ENCODE assay signal across 1 cellular context in the genomic region with DNA sequence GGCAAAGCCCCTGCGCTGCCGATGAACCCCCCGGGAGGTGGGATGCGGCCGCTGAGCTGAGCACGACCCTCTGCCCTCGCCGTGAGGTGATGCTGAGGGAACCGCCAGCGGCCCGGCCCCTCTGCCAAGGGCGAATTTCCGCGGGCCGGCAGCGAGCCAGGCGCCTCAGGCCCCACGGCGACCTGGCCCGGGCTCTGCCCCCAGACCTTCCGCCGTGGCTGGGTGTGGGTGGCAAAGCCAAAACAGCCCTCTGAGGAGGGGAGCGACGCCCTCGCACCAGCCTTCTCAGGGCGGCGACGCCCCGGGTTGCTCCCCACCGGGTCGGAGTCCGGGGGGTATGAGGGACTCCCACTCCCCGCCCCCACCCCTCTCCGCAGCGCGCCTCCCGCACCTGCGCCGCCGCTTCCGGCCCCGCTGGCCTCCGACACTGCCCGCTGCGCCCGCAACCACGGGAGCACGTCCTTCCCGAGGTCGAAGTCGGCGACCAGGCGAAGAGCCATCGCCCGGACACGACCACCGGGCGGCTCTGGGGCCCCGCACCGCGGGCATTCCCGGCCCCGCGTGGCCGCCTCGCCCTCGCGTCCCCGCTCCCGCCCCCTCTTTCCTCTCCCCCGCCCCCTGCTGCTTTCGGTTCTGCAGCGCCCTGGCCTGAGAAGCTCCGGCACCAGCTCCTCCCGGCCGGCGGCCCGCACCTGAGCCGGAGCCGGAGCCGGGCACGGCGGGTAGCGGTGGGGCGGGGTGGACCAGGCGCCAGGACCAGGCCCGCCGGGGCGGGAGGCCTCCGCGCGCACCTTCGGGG.
A peak's percentile ranks its signal among the peaks of the same experiment; 100 is the strongest.
TF ChIP-seq lines count a peak whose summit lies in the region.

A gene with protein sequence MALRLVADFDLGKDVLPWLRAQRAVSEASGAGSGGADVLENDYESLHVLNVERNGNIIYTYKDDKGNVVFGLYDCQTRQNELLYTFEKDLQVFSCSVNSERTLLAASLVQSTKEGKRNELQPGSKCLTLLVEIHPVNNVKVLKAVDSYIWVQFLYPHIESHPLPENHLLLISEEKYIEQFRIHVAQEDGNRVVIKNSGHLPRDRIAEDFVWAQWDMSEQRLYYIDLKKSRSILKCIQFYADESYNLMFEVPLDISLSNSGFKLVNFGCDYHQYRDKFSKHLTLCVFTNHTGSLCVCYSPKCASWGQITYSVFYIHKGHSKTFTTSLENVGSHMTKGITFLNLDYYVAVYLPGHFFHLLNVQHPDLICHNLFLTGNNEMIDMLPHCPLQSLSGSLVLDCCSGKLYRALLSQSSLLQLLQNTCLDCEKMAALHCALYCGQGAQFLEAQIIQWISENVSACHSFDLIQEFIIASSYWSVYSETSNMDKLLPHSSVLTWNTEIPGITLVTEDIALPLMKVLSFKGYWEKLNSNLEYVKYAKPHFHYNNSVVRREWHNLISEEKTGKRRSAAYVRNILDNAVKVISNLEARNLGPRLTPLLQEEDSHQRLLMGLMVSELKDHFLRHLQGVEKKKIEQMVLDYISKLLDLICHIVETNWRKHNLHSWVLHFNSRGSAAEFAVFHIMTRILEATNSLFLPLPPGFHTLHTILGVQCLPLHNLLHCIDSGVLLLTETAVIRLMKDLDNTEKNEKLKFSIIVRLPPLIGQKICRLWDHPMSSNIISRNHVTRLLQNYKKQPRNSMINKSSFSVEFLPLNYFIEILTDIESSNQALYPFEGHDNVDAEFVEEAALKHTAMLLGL (minus strand): TSS at position 528 of the 799 bp plus-strand sequence. CDS start 28 bp downstream, at position 500.

TF ChIP-seq in HepG2, 621 proteins besides CTCF, POLR2A, EP300 and RAD21 (continued from another document and continues in another):
- TF ChIP-seq SCMH1 (CRISPR knock-in tag; IDR thresholded peaks at IDR 0.05; ENCODE audit: borderline replicate concordance) (no peak), MBD4 (IDR thresholded peaks at IDR 0.05; ENCODE audit: borderline replicate concordance, low read length) (no peak), ZNF12 (CRISPR knock-in tag; IDR thresholded peaks at IDR 0.05) (peak; percentile 32; the same call in 1 of the 2 replicates), ZBTB1 (CRISPR knock-in tag; IDR thresholded peaks at IDR 0.05; ENCODE audit: borderline replicate concordance) (peak; percentile 88; the same call in 1 of the 2 replicates), ZBTB3 (CRISPR knock-in tag; IDR thresholded peaks at IDR 0.05; ENCODE audit: borderline replicate concordance, low read depth) (no peak; the same call in 1 of the 2 replicates), CBFB (CRISPR knock-in tag; IDR thresholded peaks at IDR 0.05) (peak; percentile 66), ZNF557 (CRISPR knock-in tag; IDR thresholded peaks at IDR 0.05) (peak; percentile 77; the same call in 1 of the 2 replicates), ZMYM3 (CRISPR knock-in tag; IDR thresholded peaks at IDR 0.05) (0 out of 2 replicates have a peak, but pooled peaks have one; percentile 33), ZNF431 (CRISPR knock-in tag; IDR thresholded peaks at IDR 0.05; ENCODE audit: borderline replicate concordance, low read depth) (0 out of 2 replicates have a peak, but pooled peaks have one; percentile 43), BRD4 (CRISPR knock-in tag; IDR thresholded peaks at IDR 0.05) (peak; percentile 95), MTA3 (CRISPR knock-in tag; IDR thresholded peaks at IDR 0.05) (no peak), ZIK1 (CRISPR knock-in tag; IDR thresholded peaks at IDR 0.05; ENCODE audit: borderline replicate concordance, low read depth) (no peak), KDM3A (CRISPR knock-in tag; IDR thresholded peaks at IDR 0.05; ENCODE audit: low read depth) (no peak), TBX2 (CRISPR knock-in tag; IDR thresholded peaks at IDR 0.05; ENCODE audit: borderline replicate concordance) (peak; percentile 66), ZNF468 (CRISPR knock-in tag; IDR thresholded peaks at IDR 0.05) (no peak), ARNT2 (CRISPR knock-in tag; IDR thresholded peaks at IDR 0.05; ENCODE audit: low read depth) (0 out of 2 replicates have a peak, but pooled peaks have one; percentile 32), SOX13 (IDR thresholded peaks at IDR 0.05) (peak; percentile 6; the same call in 1 of the 2 replicates), SOX13 (CRISPR knock-in tag; conservative IDR thresholded peaks at IDR 0.05 in 1 of 2, IDR thresholded peaks at IDR 0.05 in 1 of 2) (no peak), ZNF572 (CRISPR knock-in tag; IDR thresholded peaks at IDR 0.05) (peak; percentile 88; the same call in 1 of the 2 replicates), SAP130 (CRISPR knock-in tag; IDR thresholded peaks at IDR 0.05; ENCODE audit: low read depth) (peak; percentile 12), ZSCAN30 (CRISPR knock-in tag; IDR thresholded peaks at IDR 0.05) (no peak), KLF15 (CRISPR knock-in tag; IDR thresholded peaks at IDR 0.05; ENCODE audit: borderline replicate concordance) (no peak), NR2F6 (IDR thresholded peaks at IDR 0.05) (no peak), NR2F6 (CRISPR knock-in tag; IDR thresholded peaks at IDR 0.05) (no peak; the same call in 1 of the 2 replicates), SRY (CRISPR knock-in tag; IDR thresholded peaks at IDR 0.05) (peak; percentile 64; the same call in 1 of the 2 replicates), DMAP1 (CRISPR knock-in tag; IDR thresholded peaks at IDR 0.05) (no peak; the same call in 1 of the 2 replicates), IRF2 (CRISPR knock-in tag; IDR thresholded peaks at IDR 0.05) (no peak; the same call in 1 of the 2 replicates), ZNF567 (CRISPR knock-in tag; IDR thresholded peaks at IDR 0.05; ENCODE audit: borderline replicate concordance) (no peak)
- TF ChIP-seq, protein P1, sequence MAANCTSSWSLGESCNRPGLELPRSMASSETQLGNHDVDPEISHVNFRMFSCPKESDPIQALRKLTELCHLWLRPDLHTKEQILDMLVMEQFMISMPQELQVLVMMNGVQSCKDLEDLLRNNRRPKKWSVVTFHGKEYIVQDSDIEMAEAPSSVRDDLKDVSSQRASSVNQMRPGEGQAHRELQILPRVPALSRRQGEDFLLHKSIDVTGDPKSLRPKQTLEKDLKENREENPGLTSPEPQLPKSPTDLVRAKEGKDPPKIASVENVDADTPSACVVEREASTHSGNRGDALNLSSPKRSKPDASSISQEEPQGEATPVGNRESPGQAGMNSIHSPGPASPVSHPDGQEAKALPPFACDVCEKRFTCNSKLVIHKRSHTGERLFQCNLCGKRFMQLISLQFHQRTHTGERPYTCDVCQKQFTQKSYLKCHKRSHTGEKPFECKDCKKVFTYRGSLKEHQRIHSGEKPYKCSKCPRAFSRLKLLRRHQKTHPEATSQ (CRISPR knock-in tag; IDR thresholded peaks at IDR 0.05; ENCODE audit: borderline replicate concordance) = no peak; the same call in 1 of the 2 replicates
- TF ChIP-seq, protein P2, sequence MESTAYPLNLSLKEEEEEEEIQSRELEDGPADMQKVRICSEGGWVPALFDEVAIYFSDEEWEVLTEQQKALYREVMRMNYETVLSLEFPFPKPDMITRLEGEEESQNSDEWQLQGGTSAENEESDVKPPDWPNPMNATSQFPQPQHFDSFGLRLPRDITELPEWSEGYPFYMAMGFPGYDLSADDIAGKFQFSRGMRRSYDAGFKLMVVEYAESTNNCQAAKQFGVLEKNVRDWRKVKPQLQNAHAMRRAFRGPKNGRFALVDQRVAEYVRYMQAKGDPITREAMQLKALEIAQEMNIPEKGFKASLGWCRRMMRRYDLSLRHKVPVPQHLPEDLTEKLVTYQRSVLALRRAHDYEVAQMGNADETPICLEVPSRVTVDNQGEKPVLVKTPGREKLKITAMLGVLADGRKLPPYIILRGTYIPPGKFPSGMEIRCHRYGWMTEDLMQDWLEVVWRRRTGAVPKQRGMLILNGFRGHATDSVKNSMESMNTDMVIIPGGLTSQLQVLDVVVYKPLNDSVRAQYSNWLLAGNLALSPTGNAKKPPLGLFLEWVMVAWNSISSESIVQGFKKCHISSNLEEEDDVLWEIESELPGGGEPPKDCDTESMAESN (CRISPR knock-in tag; conservative IDR thresholded peaks at IDR 0.05) = peak; percentile 70
- TF ChIP-seq, protein P3, sequence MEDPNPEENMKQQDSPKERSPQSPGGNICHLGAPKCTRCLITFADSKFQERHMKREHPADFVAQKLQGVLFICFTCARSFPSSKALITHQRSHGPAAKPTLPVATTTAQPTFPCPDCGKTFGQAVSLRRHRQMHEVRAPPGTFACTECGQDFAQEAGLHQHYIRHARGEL (CRISPR knock-in tag; IDR thresholded peaks at IDR 0.05) = no peak
- TF ChIP-seq, protein P4, sequence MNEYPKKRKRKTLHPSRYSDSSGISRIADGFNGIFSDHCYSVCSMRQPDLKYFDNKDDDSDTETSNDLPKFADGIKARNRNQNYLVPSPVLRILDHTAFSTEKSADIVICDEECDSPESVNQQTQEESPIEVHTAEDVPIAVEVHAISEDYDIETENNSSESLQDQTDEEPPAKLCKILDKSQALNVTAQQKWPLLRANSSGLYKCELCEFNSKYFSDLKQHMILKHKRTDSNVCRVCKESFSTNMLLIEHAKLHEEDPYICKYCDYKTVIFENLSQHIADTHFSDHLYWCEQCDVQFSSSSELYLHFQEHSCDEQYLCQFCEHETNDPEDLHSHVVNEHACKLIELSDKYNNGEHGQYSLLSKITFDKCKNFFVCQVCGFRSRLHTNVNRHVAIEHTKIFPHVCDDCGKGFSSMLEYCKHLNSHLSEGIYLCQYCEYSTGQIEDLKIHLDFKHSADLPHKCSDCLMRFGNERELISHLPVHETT (CRISPR knock-in tag; conservative IDR thresholded peaks at IDR 0.05) = no peak
- TF ChIP-seq, protein P5, sequence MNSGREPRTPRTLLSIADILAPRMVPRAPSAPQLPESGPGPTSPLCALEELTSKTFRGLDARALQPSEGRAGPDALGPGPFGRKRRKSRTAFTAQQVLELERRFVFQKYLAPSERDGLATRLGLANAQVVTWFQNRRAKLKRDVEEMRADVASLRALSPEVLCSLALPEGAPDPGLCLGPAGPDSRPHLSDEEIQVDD (CRISPR knock-in tag; IDR thresholded peaks at IDR 0.05; ENCODE audit: borderline replicate concordance) = peak; percentile 84; the same call in 1 of the 2 replicates
- TF ChIP-seq, protein P6, sequence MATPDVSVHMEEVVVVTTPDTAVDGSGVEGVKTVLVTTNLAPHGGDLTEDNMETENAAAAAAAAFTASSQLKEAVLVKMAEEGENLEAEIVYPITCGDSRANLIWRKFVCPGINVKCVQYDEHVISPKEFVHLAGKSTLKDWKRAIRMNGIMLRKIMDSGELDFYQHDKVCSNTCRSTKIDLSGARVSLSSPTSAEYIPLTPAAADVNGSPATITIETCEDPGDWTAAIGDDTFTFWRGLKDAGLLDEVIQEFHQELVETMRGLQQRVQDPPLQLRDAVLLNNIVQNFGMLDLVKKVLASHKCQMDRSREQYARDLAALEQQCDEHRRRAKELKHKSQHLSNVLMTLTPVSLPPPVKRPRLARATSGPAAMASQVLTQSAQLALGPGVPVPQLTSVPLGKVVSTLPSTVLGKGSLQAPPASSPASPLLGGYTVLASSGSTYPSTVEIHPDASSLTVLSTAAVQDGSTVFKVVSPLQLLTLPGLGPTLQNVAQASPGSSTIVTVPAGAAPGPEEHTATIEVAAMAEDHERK (CRISPR knock-in tag; IDR thresholded peaks at IDR 0.05; ENCODE audit: low read depth) = no peak
- TF ChIP-seq, protein P7, sequence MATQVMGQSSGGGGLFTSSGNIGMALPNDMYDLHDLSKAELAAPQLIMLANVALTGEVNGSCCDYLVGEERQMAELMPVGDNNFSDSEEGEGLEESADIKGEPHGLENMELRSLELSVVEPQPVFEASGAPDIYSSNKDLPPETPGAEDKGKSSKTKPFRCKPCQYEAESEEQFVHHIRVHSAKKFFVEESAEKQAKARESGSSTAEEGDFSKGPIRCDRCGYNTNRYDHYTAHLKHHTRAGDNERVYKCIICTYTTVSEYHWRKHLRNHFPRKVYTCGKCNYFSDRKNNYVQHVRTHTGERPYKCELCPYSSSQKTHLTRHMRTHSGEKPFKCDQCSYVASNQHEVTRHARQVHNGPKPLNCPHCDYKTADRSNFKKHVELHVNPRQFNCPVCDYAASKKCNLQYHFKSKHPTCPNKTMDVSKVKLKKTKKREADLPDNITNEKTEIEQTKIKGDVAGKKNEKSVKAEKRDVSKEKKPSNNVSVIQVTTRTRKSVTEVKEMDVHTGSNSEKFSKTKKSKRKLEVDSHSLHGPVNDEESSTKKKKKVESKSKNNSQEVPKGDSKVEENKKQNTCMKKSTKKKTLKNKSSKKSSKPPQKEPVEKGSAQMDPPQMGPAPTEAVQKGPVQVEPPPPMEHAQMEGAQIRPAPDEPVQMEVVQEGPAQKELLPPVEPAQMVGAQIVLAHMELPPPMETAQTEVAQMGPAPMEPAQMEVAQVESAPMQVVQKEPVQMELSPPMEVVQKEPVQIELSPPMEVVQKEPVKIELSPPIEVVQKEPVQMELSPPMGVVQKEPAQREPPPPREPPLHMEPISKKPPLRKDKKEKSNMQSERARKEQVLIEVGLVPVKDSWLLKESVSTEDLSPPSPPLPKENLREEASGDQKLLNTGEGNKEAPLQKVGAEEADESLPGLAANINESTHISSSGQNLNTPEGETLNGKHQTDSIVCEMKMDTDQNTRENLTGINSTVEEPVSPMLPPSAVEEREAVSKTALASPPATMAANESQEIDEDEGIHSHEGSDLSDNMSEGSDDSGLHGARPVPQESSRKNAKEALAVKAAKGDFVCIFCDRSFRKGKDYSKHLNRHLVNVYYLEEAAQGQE (IDR thresholded peaks at IDR 0.05; ENCODE audit: borderline replicate concordance in 1 of 2, low read depth in 1 of 2, low read length in 2 of 2) = peak in 1 of 2 experiments; percentile 22; a peak in 1 of 4 replicates
- TF ChIP-seq, protein P8, sequence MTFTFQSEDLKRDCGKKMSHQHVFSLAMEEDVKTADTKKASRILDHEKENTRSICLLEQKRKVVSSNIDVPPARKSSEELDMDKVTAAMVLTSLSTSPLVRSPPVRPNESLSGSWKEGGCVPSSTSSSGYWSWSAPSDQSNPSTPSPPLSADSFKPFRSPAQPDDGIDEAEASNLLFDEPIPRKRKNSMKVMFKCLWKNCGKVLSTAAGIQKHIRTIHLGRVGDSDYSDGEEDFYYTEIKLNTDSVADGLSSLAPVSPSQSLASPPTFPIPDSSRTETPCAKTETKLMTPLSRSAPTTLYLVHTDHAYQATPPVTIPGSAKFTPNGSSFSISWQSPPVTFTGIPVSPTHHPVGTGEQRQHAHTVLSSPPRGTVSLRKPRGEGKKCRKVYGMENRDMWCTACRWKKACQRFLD (CRISPR knock-in tag; IDR thresholded peaks at IDR 0.05; ENCODE audit: borderline replicate concordance) = peak; percentile 26; the same call in 1 of the 2 replicates
- TF ChIP-seq, protein P9, sequence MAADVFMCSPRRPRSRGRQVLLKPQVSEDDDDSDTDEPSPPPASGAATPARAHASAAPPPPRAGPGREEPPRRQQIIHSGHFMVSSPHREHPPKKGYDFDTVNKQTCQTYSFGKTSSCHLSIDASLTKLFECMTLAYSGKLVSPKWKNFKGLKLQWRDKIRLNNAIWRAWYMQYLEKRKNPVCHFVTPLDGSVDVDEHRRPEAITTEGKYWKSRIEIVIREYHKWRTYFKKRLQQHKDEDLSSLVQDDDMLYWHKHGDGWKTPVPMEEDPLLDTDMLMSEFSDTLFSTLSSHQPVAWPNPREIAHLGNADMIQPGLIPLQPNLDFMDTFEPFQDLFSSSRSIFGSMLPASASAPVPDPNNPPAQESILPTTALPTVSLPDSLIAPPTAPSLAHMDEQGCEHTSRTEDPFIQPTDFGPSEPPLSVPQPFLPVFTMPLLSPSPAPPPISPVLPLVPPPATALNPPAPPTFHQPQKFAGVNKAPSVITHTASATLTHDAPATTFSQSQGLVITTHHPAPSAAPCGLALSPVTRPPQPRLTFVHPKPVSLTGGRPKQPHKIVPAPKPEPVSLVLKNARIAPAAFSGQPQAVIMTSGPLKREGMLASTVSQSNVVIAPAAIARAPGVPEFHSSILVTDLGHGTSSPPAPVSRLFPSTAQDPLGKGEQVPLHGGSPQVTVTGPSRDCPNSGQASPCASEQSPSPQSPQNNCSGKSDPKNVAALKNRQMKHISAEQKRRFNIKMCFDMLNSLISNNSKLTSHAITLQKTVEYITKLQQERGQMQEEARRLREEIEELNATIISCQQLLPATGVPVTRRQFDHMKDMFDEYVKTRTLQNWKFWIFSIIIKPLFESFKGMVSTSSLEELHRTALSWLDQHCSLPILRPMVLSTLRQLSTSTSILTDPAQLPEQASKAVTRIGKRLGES (CRISPR knock-in tag; IDR thresholded peaks at IDR 0.05; ENCODE audit: borderline replicate concordance) = peak; percentile 54; the same call in 1 of the 2 replicates
